16 cellular contexts compared by ENCODE assay signal in genomic region chr5:141816598-141817399, GRCh38.
DNase-seq lines count a peak whose midpoint lies in the region; ATAC-seq, FAIRE-seq and TF ChIP-seq lines count a peak whose summit lies in the region.
"Had no signal": no experiment of that assay in that cellular context is flagged by ENCODE, and none has a peak within 500 bp of the region (broad histone marks: within the 10 kb centered on the region; RNA-seq: fewer than 3 reads in every experiment).

No MANE protein-coding gene starts in this region.

- no peak overlapping the region; the same call in 1 of the 2 replicates for H2AFZ ChIP-seq in K562 (ENCODE audit: low read depth, low read length)
- H2AFZ ChIP-seq: hepatocyte had no signal

- BruUV-seq in K562 (replicated peaks; lab: Mats Ljungman, UMichigan), result no TSS peak

- 5% methylated on average over 9 of the region's 11 CpGs for WGBS in K562 (ENCODE audit: insufficient coverage, low coverage, missing lambda C conversion rate)
- 32 to 51% methylated on average over 11 of the region's 11 CpGs for WGBS in lung, 2 donors

- no peak overlapping the region for H3K4me2 ChIP-seq in K562 (ENCODE audit: insufficient read depth, low read length)
- H3K4me2 ChIP-seq: BLaER1 treated with 17β-estradiol and CSF1 and Interleukin-3, amounts not matched to agents 10 nM and 100 nM; hepatocyte had no signal

- intact Hi-C loops in K562 (cut with micrococcal nuclease) (loop anchor here (2.0 to 10.0 kb wide), 2 partner anchors 62 to 148 kb away; partner anchors contain the start of genes PCDH1 and RNF14), head of caudate nucleus (cut with DNase I) (no loop called here)

- H3K9ac ChIP-seq in K562 (ENCODE audit: insufficient read depth in 1 of 2, low read depth in 2 of 2, low read length in 2 of 2) (no peak overlapping the region), subcutaneous abdominal adipose tissue (ENCODE audit: low read length in 5 of 5) (no peak overlapping the region)
- H3K9ac ChIP-seq: BLaER1 treated with 17β-estradiol and CSF1 and Interleukin-3, amounts not matched to agents 10 nM and 100 nM had no signal

- POLR2A ChIA-PET in K562 (lab: Yijun Ruan, JAX), result interaction anchor here (0.9 kb wide), 1 partner anchor 8 kb away, joined by 3 read pairs; no protein-coding TSS in a partner anchor

- no peak for TF ChIP-seq CTCF in K562 (IDR thresholded peaks at IDR 0.05 in 2 of 3, conservative IDR thresholded peaks at IDR 0.05 in 1 of 3; ENCODE audit: insufficient read depth in 2 of 3, low read depth in 1 of 3, low read length in 3 of 3)
- no peak for TF ChIP-seq CTCF in lung (IDR thresholded peaks at IDR 0.05; ENCODE audit: control extremely low read depth, extremely low read depth)
- no peak for TF ChIP-seq CTCF in coronary artery (IDR thresholded peaks at IDR 0.05)

- no peak overlapping the region for H3K27ac ChIP-seq in K562 (ENCODE audit: extremely low read depth, low read depth, low read length)
- H3K27ac ChIP-seq in lung (ENCODE audit: low read depth in 1 of 2, low read length in 1 of 2), result peak overlapping the region; percentile 28 to 51
- H3K27ac ChIP-seq in subcutaneous abdominal adipose tissue (ENCODE audit: low read depth, low read length), result peak overlapping the region; percentile 64
- peak overlapping the region in 1 of 2 donors; percentile 32 for H3K27ac ChIP-seq in coronary artery
- H3K27ac ChIP-seq: BLaER1 treated with 17β-estradiol and CSF1 and Interleukin-3, amounts not matched to agents 10 nM and 100 nM; hepatocyte had no signal

- ATAC-seq in K562, result peak; percentile 45
- ATAC-seq in lung (ENCODE audit: insufficient read depth, low FRiP score), result no peak
- ATAC-seq in HG02885 (IDR thresholded peaks at IDR 0.05; ENCODE audit: poor library complexity, unreplicated experiment), result no peak
- ATAC-seq: activated CD8-positive, alpha-beta T cell treated with anti-CD3 and anti-CD28 coated beads for 36 hours; stimulated activated memory B cell treated with anti-CD40 and anti-IgM and Interleukin-4, amounts not matched to agents 10 μg/mL and 1 μg/mL and 100 μg/mL, for 72 hours had no signal

- TF ChIP-seq EP300 in K562 (IDR thresholded peaks at IDR 0.05; ENCODE audit: low read length), result no peak

- no peaks in the 10 kb centered on the region for H3K79me2 ChIP-seq in K562 (ENCODE audit: control insufficient read depth, insufficient read depth, low read length)
- H3K79me2 ChIP-seq: hepatocyte had no signal

- TF ChIP-seq POLR2A in K562 (conservative IDR thresholded peaks at IDR 0.05), result no peak

- DNase-seq in K562 (ENCODE audit: extremely low read depth in 1 of 4, low spot score in 3 of 4), result peak; percentile 39 to 55 (median 50)
- peak in 34 of 42 donors; percentile 36 to 80 (median 49) for DNase-seq in head of caudate nucleus
- no peak for DNase-seq in lung (ENCODE audit: low spot score)
- DNase-seq in central memory CD4-positive, alpha-beta T cell, result no peak
- no peak for DNase-seq in OCI-M2 (lab: John Stamatoyannopoulos, UW; ENCODE audit: unreplicated experiment)
- DNase-seq in coronary artery (ENCODE audit: low spot score), result no peak
- DNase-seq: activated CD8-positive, alpha-beta T cell treated with anti-CD3 and anti-CD28 coated beads for 36 hours; activated effector memory CD4-positive, alpha-beta T cell treated with anti-CD3 and anti-CD28 coated beads, Interleukin-2, amount 50 U/mL, for 16 hours; DMS53; NCI-H1694 treated with DMSO at 0.1 percent for 48 hours; NCI-H774 had no signal

- TF ChIP-seq RAD21 in K562 (CRISPR knock-in tag; conservative IDR thresholded peaks at IDR 0.05 in 1 of 2, IDR thresholded peaks at IDR 0.05 in 1 of 2), result no peak

- H3K27me3 ChIP-seq in K562 (ENCODE audit: control insufficient read depth in 2 of 2, insufficient read depth in 2 of 2, low read length in 2 of 2) (peaks cover 4 to 11% of the 10 kb centered on the region in 2 experiments; a peak in 3 of 5 replicates), lung (ENCODE audit: control insufficient read depth, insufficient read depth) (no peaks in the 10 kb centered on the region), subcutaneous abdominal adipose tissue (ENCODE audit: control insufficient read depth in 5 of 5, insufficient read depth in 4 of 5, low read length in 5 of 5) (peaks cover 3 to 14% (median 12%) of the 10 kb centered on the region in 5 donors)
- H3K27me3 ChIP-seq: BLaER1 treated with 17β-estradiol and CSF1 and Interleukin-3, amounts not matched to agents 10 nM and 100 nM had no signal

- H3K4me3 ChIP-seq in K562 (no peak overlapping the region), lung (no peak overlapping the region), subcutaneous abdominal adipose tissue (ENCODE audit: low read depth in 1 of 5, low read length in 5 of 5) (no peak overlapping the region), coronary artery (no peak overlapping the region)
- H3K4me3 ChIP-seq: BLaER1 treated with 17β-estradiol and CSF1 and Interleukin-3, amounts not matched to agents 10 nM and 100 nM; hepatocyte had no signal

- H3K36me3 ChIP-seq in K562 (ENCODE audit: control insufficient read depth, insufficient read depth, low read length), result no peaks in the 10 kb centered on the region
- no peaks in the 10 kb centered on the region for H3K36me3 ChIP-seq in lung (ENCODE audit: control insufficient read depth in 2 of 2, insufficient read depth in 2 of 2, low read length in 2 of 2)
- H3K36me3 ChIP-seq in subcutaneous abdominal adipose tissue (ENCODE audit: control insufficient read depth in 5 of 5, insufficient read depth in 5 of 5, low read length in 5 of 5), result no peaks in the 10 kb centered on the region
- H3K36me3 ChIP-seq: BLaER1 treated with 17β-estradiol and CSF1 and Interleukin-3, amounts not matched to agents 10 nM and 100 nM had no signal

- CTCF ChIA-PET in K562 (lab: Yijun Ruan, JAX; ENCODE audit: low intra/inter-chr PET ratio), result no interaction called here

- H3K4me1 ChIP-seq in K562 (replicated peaks in 1 of 2; ENCODE audit: control insufficient read depth in 2 of 2, insufficient read depth in 2 of 2, low read length in 2 of 2) (peaks cover 2 to 9% of the 10 kb centered on the region in 2 experiments), lung (ENCODE audit: control insufficient read depth in 2 of 2, insufficient read depth in 2 of 2, low read length in 2 of 2) (peaks cover 0 to 11% of the 10 kb centered on the region in 2 donors), subcutaneous abdominal adipose tissue (ENCODE audit: control insufficient read depth in 5 of 5, insufficient read depth in 5 of 5, low read length in 5 of 5) (peaks cover 0 to 55% (median 2%) of the 10 kb centered on the region in 5 donors)

- H4K20me1 ChIP-seq in K562 (replicated peaks; ENCODE audit: control insufficient read depth, insufficient read depth, low read length), result no peaks in the 10 kb centered on the region
- H4K20me1 ChIP-seq: BLaER1 treated with 17β-estradiol and CSF1 and Interleukin-3, amounts not matched to agents 10 nM and 100 nM had no signal

- in situ Hi-C loops in K562 (cut with MboI), result loop anchor here (10.0 kb wide), 1 partner anchor 112 kb away; no protein-coding TSS in a partner anchor

- H3K9me1 ChIP-seq in K562 (ENCODE audit: control insufficient read depth, insufficient read depth, low read length), result no peaks in the 10 kb centered on the region

- no peaks in the 10 kb centered on the region for H3K9me3 ChIP-seq in K562 (replicated peaks; ENCODE audit: control insufficient read depth, insufficient read depth, low read depth, low read length)
- no peaks in the 10 kb centered on the region for H3K9me3 ChIP-seq in lung (ENCODE audit: control insufficient read depth in 2 of 2, insufficient read depth in 1 of 2, low read length in 1 of 2)
- H3K9me3 ChIP-seq in subcutaneous abdominal adipose tissue (ENCODE audit: control insufficient read depth in 5 of 5, low read length in 5 of 5), result no peaks in the 10 kb centered on the region
- H3K9me3 ChIP-seq: BLaER1 treated with 17β-estradiol and CSF1 and Interleukin-3, amounts not matched to agents 10 nM and 100 nM had no signal

- FAIRE-seq in K562 (lab: Jason Lieb, UNC), result peak; percentile 67

TF ChIP-seq in K562, 482 proteins besides CTCF, POLR2A, EP300 and RAD21 (continues in another document):
- no peak for TF ChIP-seq ZNF354B (CRISPR knock-in tag; IDR thresholded peaks at IDR 0.05)
- no peak for TF ChIP-seq ZBTB9 (CRISPR knock-in tag; IDR thresholded peaks at IDR 0.05)
- TF ChIP-seq FOXM1 (IDR thresholded peaks at IDR 0.05; ENCODE audit: low read depth), result no peak
- no peak for TF ChIP-seq FOXM1 (CRISPR knock-in tag; IDR thresholded peaks at IDR 0.05; ENCODE audit: low read depth)
- no peak for TF ChIP-seq USF1 (CRISPR knock-in tag; IDR thresholded peaks at IDR 0.05)
- TF ChIP-seq ZEB2 (IDR thresholded peaks at IDR 0.05), result no peak
- TF ChIP-seq ZNF583 (CRISPR knock-in tag; IDR thresholded peaks at IDR 0.05), result no peak
- no peak for TF ChIP-seq ZNF134 (CRISPR knock-in tag; conservative IDR thresholded peaks at IDR 0.05)
- no peak for TF ChIP-seq ZFP36 (IDR thresholded peaks at IDR 0.05; ENCODE audit: low read depth, low read length, partially characterized antibody)
- TF ChIP-seq ZNF780A (CRISPR knock-in tag; IDR thresholded peaks at IDR 0.05), result no peak
- TF ChIP-seq ZNF24 (IDR thresholded peaks at IDR 0.05), result no peak
- TF ChIP-seq POU5F1 (IDR thresholded peaks at IDR 0.05; ENCODE audit: borderline replicate concordance, low read depth, low read length, partially characterized antibody), result no peak
- TF ChIP-seq CTBP1 (IDR thresholded peaks at IDR 0.05; ENCODE audit: borderline replicate concordance), result no peak
- TF ChIP-seq MAFF (IDR thresholded peaks at IDR 0.05; ENCODE audit: low read length), result no peak
- TF ChIP-seq MAFK (IDR thresholded peaks at IDR 0.05; ENCODE audit: low read length), result no peak
- TF ChIP-seq CBFA2T3 (IDR thresholded peaks at IDR 0.05), result peak; percentile 66

Comparison
In these comparisons a context has a peak if more than half of its experiments do, and no peak if none do; other contexts are left out.
1. DNase-seq: peak in K562 (4 of 4) and head of caudate nucleus (34 of 42); none in lung (single experiment), central memory CD4-positive, alpha-beta T cell (single experiment), OCI-M2 (single experiment) and coronary artery (single experiment).